1 cellular context compared by ENCODE assay signal in genomic region chr17:80259642-80260535, GRCh38.
TF ChIP-seq lines count a peak whose summit lies in the region.

No MANE protein-coding gene starts in this region.

TF ChIP-seq in HepG2, 621 proteins besides CTCF, POLR2A, EP300 and RAD21 (continued from another document and continues in another):
- TF ChIP-seq ZNF710 (CRISPR knock-in tag; IDR thresholded peaks at IDR 0.05; ENCODE audit: borderline replicate concordance) (no peak), HMGXB4 (CRISPR knock-in tag; IDR thresholded peaks at IDR 0.05; ENCODE audit: borderline replicate concordance in 1 of 2, low read depth in 1 of 2) (peak in 1 of 2 experiments; percentile 22; a peak in 1 of 4 replicates), ZNF724P (CRISPR knock-in tag; IDR thresholded peaks at IDR 0.05; ENCODE audit: borderline replicate concordance) (peak; percentile 30; the same call in 1 of the 2 replicates), FOXK2 (IDR thresholded peaks at IDR 0.05) (no peak), RBAK (CRISPR knock-in tag; IDR thresholded peaks at IDR 0.05) (no peak), HNRNPH1 (optimal IDR thresholded peaks at IDR 0.05; ENCODE audit: low read depth, low read length) (no peak), KMT2A (CRISPR knock-in tag; IDR thresholded peaks at IDR 0.05) (no peak), SRSF9 (IDR thresholded peaks at IDR 0.05; ENCODE audit: borderline replicate concordance, insufficient read depth, low read depth, low read length, poor library complexity, severe bottlenecking) (no peak), ATF7-NPFF (CRISPR knock-in tag; IDR thresholded peaks at IDR 0.05; ENCODE audit: low read depth) (peak; percentile 76), RARG (CRISPR knock-in tag; IDR thresholded peaks at IDR 0.05; ENCODE audit: low read depth) (no peak), PAX8 (CRISPR knock-in tag; IDR thresholded peaks at IDR 0.05; ENCODE audit: borderline replicate concordance) (0 out of 2 replicates have a peak, but pooled peaks have one; percentile 34), STAG1 (CRISPR knock-in tag; IDR thresholded peaks at IDR 0.05) (no peak), PPARG (CRISPR knock-in tag; conservative IDR thresholded peaks at IDR 0.05) (no peak; the same call in 1 of the 2 replicates), ONECUT2 (CRISPR knock-in tag; IDR thresholded peaks at IDR 0.05) (no peak), ZSCAN25 (CRISPR knock-in tag; IDR thresholded peaks at IDR 0.05) (no peak), ADNP (CRISPR knock-in tag; IDR thresholded peaks at IDR 0.05) (no peak), TFAP4 (IDR thresholded peaks at IDR 0.05; ENCODE audit: borderline replicate concordance, low read depth) (no peak), NCOA2 (CRISPR knock-in tag; IDR thresholded peaks at IDR 0.05) (0 out of 2 replicates have a peak, but pooled peaks have one; percentile 10), POLR2AphosphoS5 (IDR thresholded peaks at IDR 0.05; ENCODE audit: low read depth, low read length) (no peak), ZNF572 (CRISPR knock-in tag; IDR thresholded peaks at IDR 0.05) (no peak), ZNF33B (CRISPR knock-in tag; IDR thresholded peaks at IDR 0.05) (no peak), U2AF2 (IDR thresholded peaks at IDR 0.05; ENCODE audit: low read depth, low read length) (no peak), ZNF841 (CRISPR knock-in tag; IDR thresholded peaks at IDR 0.05; ENCODE audit: borderline replicate concordance) (no peak), RBM22 (optimal IDR thresholded peaks at IDR 0.05; ENCODE audit: low read length) (no peak), TEF (CRISPR knock-in tag; IDR thresholded peaks at IDR 0.05) (peak; percentile 55; the same call in 1 of the 2 replicates), ZBTB7B (CRISPR knock-in tag; IDR thresholded peaks at IDR 0.05) (peak; percentile 62; the same call in 1 of the 2 replicates), ZNF34 (CRISPR knock-in tag; IDR thresholded peaks at IDR 0.05; ENCODE audit: borderline replicate concordance) (no peak), ZBTB20 (CRISPR knock-in tag; IDR thresholded peaks at IDR 0.05; ENCODE audit: borderline replicate concordance, low read depth) (no peak), CCDC6 (CRISPR knock-in tag; IDR thresholded peaks at IDR 0.05) (no peak; the same call in 1 of the 2 replicates), GRHL1 (CRISPR knock-in tag; conservative IDR thresholded peaks at IDR 0.05) (no peak), HMG20B (CRISPR knock-in tag; conservative IDR thresholded peaks at IDR 0.05) (no peak), CEBPG (CRISPR knock-in tag; IDR thresholded peaks at IDR 0.05) (no peak), ETV5 (CRISPR knock-in tag; IDR thresholded peaks at IDR 0.05; ENCODE audit: borderline replicate concordance) (no peak), ZNF317 (CRISPR knock-in tag; IDR thresholded peaks at IDR 0.05) (no peak), ZNF713 (CRISPR knock-in tag; IDR thresholded peaks at IDR 0.05) (no peak), KDM6A (CRISPR knock-in tag; IDR thresholded peaks at IDR 0.05; ENCODE audit: low read depth) (no peak), SIX1 (CRISPR knock-in tag; IDR thresholded peaks at IDR 0.05; ENCODE audit: borderline replicate concordance) (no peak), ZNF691 (CRISPR knock-in tag; IDR thresholded peaks at IDR 0.05; ENCODE audit: borderline replicate concordance, low read depth) (peak; percentile 37; the same call in 1 of the 2 replicates), PATZ1 (CRISPR knock-in tag; IDR thresholded peaks at IDR 0.05) (peak; percentile 95), AKAP8 (CRISPR knock-in tag; IDR thresholded peaks at IDR 0.05) (no peak), ZFAT (CRISPR knock-in tag; conservative IDR thresholded peaks at IDR 0.05) (no peak), TCF7L2 (IDR thresholded peaks at IDR 0.05; ENCODE audit: low read depth, low read length) (no peak), ZNF609 (CRISPR knock-in tag; IDR thresholded peaks at IDR 0.05; ENCODE audit: borderline replicate concordance) (no peak), ZNF329 (CRISPR knock-in tag; IDR thresholded peaks at IDR 0.05; ENCODE audit: low read depth) (peak; percentile 54; the same call in 1 of the 2 replicates), HOXA7 (CRISPR knock-in tag; IDR thresholded peaks at IDR 0.05) (no peak), SAFB2 (CRISPR knock-in tag; IDR thresholded peaks at IDR 0.05; ENCODE audit: borderline replicate concordance, low read depth) (0 out of 2 replicates have a peak, but pooled peaks have one; percentile 46), PBX3 (CRISPR knock-in tag; IDR thresholded peaks at IDR 0.05; ENCODE audit: borderline replicate concordance) (no peak), JUND (CRISPR knock-in tag; IDR thresholded peaks at IDR 0.05) (no peak), ZBTB7A (CRISPR knock-in tag; IDR thresholded peaks at IDR 0.05) (no peak), REPIN1 (CRISPR knock-in tag; IDR thresholded peaks at IDR 0.05; ENCODE audit: borderline replicate concordance, low read depth) (no peak), ZBTB34 (CRISPR knock-in tag; IDR thresholded peaks at IDR 0.05) (no peak), CBX5 (CRISPR knock-in tag; IDR thresholded peaks at IDR 0.05; ENCODE audit: borderline replicate concordance) (0 out of 2 replicates have a peak, but pooled peaks have one; percentile 29)
